Comparison of ENCODE assay signal across 8 cellular contexts in genomic region chr2:62197609-62198236, GRCh38. TPM values are rescaled to one million over a fixed set of nuclear protein-coding genes. Genes with fewer than 3 reads are reported as not detected.
DNase-seq lines count a peak whose midpoint lies in the region; ATAC-seq and TF ChIP-seq lines count a peak whose summit lies in the region.

No MANE protein-coding gene starts in this region.

- H3K9me3 Mint-ChIP-seq in CD14-positive monocyte (no peaks in the 10 kb centered on the region), IgD-negative memory B cell (no peaks in the 10 kb centered on the region)
- no peaks in the 10 kb centered on the region for H3K9me3 Mint-ChIP-seq in activated T-cell treated with anti-CD3 and anti-CD28 coated beads, Interleukin-2, amount 50 U/mL, for 4 hours

- H3K4me1 ChIP-seq in gastroesophageal sphincter (peaks cover 0 to 64% (median 8%) of the 10 kb centered on the region in 3 donors), neuronal stem cell (ENCODE audit: control insufficient read depth in 2 of 2, insufficient read depth in 1 of 2, low read depth in 1 of 2, low read length in 2 of 2) (peaks cover 0 to 15% of the 10 kb centered on the region in 2 donors)

- no peak overlapping the region for H4K8ac ChIP-seq in neuronal stem cell (ENCODE audit: low read depth, low read length)

- H3K27me3 Mint-ChIP-seq in CD14-positive monocyte (ENCODE audit: low read depth in 3 of 3) (peaks cover 0 to 1% (median 0%) of the 10 kb centered on the region in 3 donors), IgD-negative memory B cell (no peaks in the 10 kb centered on the region)
- H3K27me3 Mint-ChIP-seq in activated T-cell treated with anti-CD3 and anti-CD28 coated beads, Interleukin-2, amount 50 U/mL, for 4 hours (ENCODE audit: low read depth) = no peaks in the 10 kb centered on the region

- H3K27ac ChIP-seq in gastroesophageal sphincter = peak overlapping the region; percentile 32 to 95 (median 77)
- no peak overlapping the region for H3K27ac ChIP-seq in neuronal stem cell (replicated peaks; ENCODE audit: low read length)

- no peak overlapping the region for H2AK5ac ChIP-seq in neuronal stem cell (ENCODE audit: low read depth, low read length)

- TF ChIP-seq EP300 in gastroesophageal sphincter (IDR thresholded peaks at IDR 0.05) = no peak

- TF ChIP-seq CTCF in CD14-positive monocyte (IDR thresholded peaks at IDR 0.05) (no peak), gastroesophageal sphincter (IDR thresholded peaks at IDR 0.05) (no peak)

- H3K4me3 ChIP-seq in gastroesophageal sphincter (peak overlapping the region; percentile 71 to 99), neuronal stem cell (ENCODE audit: low read length in 2 of 2) (peak overlapping the region; percentile 77 to 93)

- no peak overlapping the region for H2BK120ac ChIP-seq in neuronal stem cell (ENCODE audit: low read depth, low read length)

- peak overlapping the region; percentile 76 to 92 (median 88) for H3K27ac Mint-ChIP-seq in CD14-positive monocyte
- H3K27ac Mint-ChIP-seq in IgD-negative memory B cell = peak overlapping the region; percentile 45 to 91 (median 55)

- 10 to 16% methylated on average over 12 to 15 of the region's 20 CpGs for WGBS in gastroesophageal sphincter (ENCODE audit: low coverage in 1 of 2), 2 donors
- WGBS in neuronal stem cell (ENCODE audit: extremely low coverage in 2 of 2, insufficient read length in 2 of 2, insufficient replicate concordance in 1 of 2), 2 donors = no CpG with 5 or more reads among the region's 20 CpGs

- H3K4me1 Mint-ChIP-seq in CD14-positive monocyte (peaks cover 66% of the 10 kb centered on the region), IgD-negative memory B cell (peaks cover 40 to 54% (median 49%) of the 10 kb centered on the region in 3 donors)
- peaks cover 49% of the 10 kb centered on the region for H3K4me1 Mint-ChIP-seq in activated T-cell treated with anti-CD3 and anti-CD28 coated beads, Interleukin-2, amount 50 U/mL, for 4 hours (ENCODE audit: low read depth)

- peaks cover 5% of the 10 kb centered on the region for H3K79me1 ChIP-seq in neuronal stem cell (ENCODE audit: low read depth, low read length)

- no peak for TF ChIP-seq POLR2A in gastroesophageal sphincter (IDR thresholded peaks at IDR 0.05)

- peak overlapping the region; percentile 48 for H2AFZ ChIP-seq in neuronal stem cell (ENCODE audit: low read length)

- intact Hi-C loops in CD14-positive monocyte (cut with micrococcal nuclease) = loop anchor here (5.0 to 10.0 kb wide), 4 partner anchors 90 to 663 kb away; partner anchors contain the start of genes EHBP1 (in 1 of the 2) and XPO1 (in 1 of the 2)

- no peak overlapping the region for H2BK15ac ChIP-seq in neuronal stem cell (ENCODE audit: low read length)

- H3K23ac ChIP-seq in neuronal stem cell (ENCODE audit: low read depth, low read length, poor library complexity) = no peak overlapping the region

- no peaks in the 10 kb centered on the region for H3K36me3 ChIP-seq in gastroesophageal sphincter
- H3K36me3 ChIP-seq in neuronal stem cell (replicated peaks in 1 of 2; ENCODE audit: control insufficient read depth in 2 of 2, insufficient read depth in 2 of 2, low read length in 2 of 2) = no peaks in the 10 kb centered on the region

- H3K36me3 Mint-ChIP-seq in CD14-positive monocyte (no peaks in the 10 kb centered on the region), IgD-negative memory B cell (no peaks in the 10 kb centered on the region)
- peaks cover 4% of the 10 kb centered on the region for H3K36me3 Mint-ChIP-seq in activated T-cell treated with anti-CD3 and anti-CD28 coated beads, Interleukin-2, amount 50 U/mL, for 4 hours (ENCODE audit: insufficient read depth)

- peak overlapping the region; percentile 83 for H3K4me2 ChIP-seq in neuronal stem cell (ENCODE audit: insufficient read depth, low read length, poor library complexity, severe bottlenecking)

- H3K4ac ChIP-seq in neuronal stem cell (ENCODE audit: low read length) = no peak overlapping the region

- no peak overlapping the region for H2BK12ac ChIP-seq in neuronal stem cell (ENCODE audit: low read length)

- no peak overlapping the region for H4K91ac ChIP-seq in neuronal stem cell (ENCODE audit: low read depth, low read length, poor library complexity)

- H3K18ac ChIP-seq in neuronal stem cell (ENCODE audit: low read length) = no peak overlapping the region

- no peak for DNase-seq in CD14-positive monocyte (ENCODE audit: low spot score)
- no peak for DNase-seq in activated T-cell treated with anti-CD3 and anti-CD28 coated beads, Interleukin-2, amount 50 U/mL, for 4 hours
- peak; percentile 66 for DNase-seq in neuronal stem cell (ENCODE audit: low spot score)
- no peak for DNase-seq in NCI-H1694 (lab: John Stamatoyannopoulos, UW)
- no peak for DNase-seq in cortex of kidney (lab: John Stamatoyannopoulos, UW)

- H2BK5ac ChIP-seq in neuronal stem cell (ENCODE audit: low read length) = no peak overlapping the region

- ATAC-seq in activated T-cell treated with anti-CD3 and anti-CD28 coated beads, Interleukin-2, amount 50 U/mL, for 4 hours = no peak
- ATAC-seq in gastroesophageal sphincter (no peak), GM21390 (IDR thresholded peaks at IDR 0.05; ENCODE audit: unreplicated experiment) (no peak)

- no peaks in the 10 kb centered on the region for H3K9me3 ChIP-seq in gastroesophageal sphincter
- H3K9me3 ChIP-seq in neuronal stem cell (replicated peaks in 1 of 2; ENCODE audit: control insufficient read depth in 2 of 2, insufficient read depth in 1 of 2, low read depth in 1 of 2, low read length in 2 of 2) = no peaks in the 10 kb centered on the region

- H3K9ac ChIP-seq in neuronal stem cell (ENCODE audit: low read depth, low read length, poor library complexity) = no peak overlapping the region

- H3K4me3 Mint-ChIP-seq in CD14-positive monocyte (peak overlapping the region; percentile 89 to 92), IgD-negative memory B cell (peak overlapping the region; percentile 81 to 98 (median 94))
- H3K4me3 Mint-ChIP-seq in activated T-cell treated with anti-CD3 and anti-CD28 coated beads, Interleukin-2, amount 50 U/mL, for 4 hours = peak overlapping the region; percentile 89

- no peak overlapping the region for H3K14ac ChIP-seq in neuronal stem cell (ENCODE audit: low read length)

- no peaks in the 10 kb centered on the region for H3K27me3 ChIP-seq in gastroesophageal sphincter
- no peaks in the 10 kb centered on the region for H3K27me3 ChIP-seq in neuronal stem cell (ENCODE audit: control insufficient read depth in 3 of 3, insufficient read depth in 3 of 3, low read depth in 1 of 3, low read length in 3 of 3)

RNA-seq across cellular contexts. Expression of gene B3GNT2, which starts 1.8 kb away (rescaled TPM):
- 10 to 100 TPM; 15.9 to 18.5 TPM for polyA plus RNA-seq in CD14-positive monocyte
- polyA plus RNA-seq in IgD-negative memory B cell = 25.1 TPM
- 10 to 100 TPM; 25.4 to 26.4 (median 26.2) TPM for total RNA-seq in activated T-cell treated with anti-CD3 and anti-CD28 coated beads, Interleukin-2, amount 50 U/mL, for 4 hours
- 10 to 100 TPM; 10.5 to 24.7 (median 14.1) TPM for total RNA-seq in gastroesophageal sphincter
- 18.9 TPM for polyA plus RNA-seq in neuronal stem cell (2013, experiment 1 of 2)
- polyA plus RNA-seq in neuronal stem cell (2013, experiment 2 of 2) = 19.4 TPM
